Comparison of ENCODE assay signal across 11 cellular contexts in genomic region chr11:17350455-17351170, GRCh38. TPM values are rescaled to one million over a fixed set of nuclear protein-coding genes. Genes with fewer than 3 reads are reported as not detected.
DNase-seq lines count a peak whose midpoint lies in the region; ATAC-seq and TF ChIP-seq lines count a peak whose summit lies in the region.
"Had no signal": no experiment of that assay in that cellular context is flagged by ENCODE, and none has a peak within 500 bp of the region (broad histone marks: within the 10 kb centered on the region; RNA-seq: fewer than 3 reads in every experiment).

No MANE protein-coding gene starts in this region.

- H3K27me3 Mint-ChIP-seq in activated naive CD4-positive, alpha-beta T cell treated with anti-CD3 and anti-CD28 coated beads, Interleukin-2, amount 10 ng/mL, durations not matched to agents 7 days and 5 days, result peaks cover 45% of the 10 kb centered on the region
- peaks cover 16% of the 10 kb centered on the region for H3K27me3 Mint-ChIP-seq in activated CD4-positive, alpha-beta memory T cell treated with anti-CD3 and anti-CD28 coated beads for 36 hours

- H3K9me3 ChIP-seq in uterus, result no peaks in the 10 kb centered on the region
- H3K9me3 ChIP-seq: BE2C had no signal

- CTCF ChIA-PET in activated naive CD4-positive, alpha-beta T cell treated with anti-CD3 and anti-CD28 coated beads, Interleukin-2, amount 10 ng/mL, durations not matched to agents 7 days and 5 days (lab: Charles Lee), result interaction anchor here (1.0 kb wide), 2 partner anchors 120 to 177 kb away, joined by 3 read pairs; no protein-coding TSS in a partner anchor
- CTCF ChIA-PET in activated CD4-positive, alpha-beta memory T cell treated with anti-CD3 and anti-CD28 coated beads for 36 hours (lab: Charles Lee), result interaction anchor here (0.6 to 1.2 kb wide), 3 partner anchors 36 to 204 kb away, joined by 3 to 6 read pairs (median 5); no protein-coding TSS in a partner anchor

- POLR2A ChIA-PET in activated CD4-positive, alpha-beta memory T cell treated with anti-CD3 and anti-CD28 coated beads for 36 hours (lab: Charles Lee), result interaction anchor here (0.9 kb wide), 1 partner anchor 273 kb away, joined by 3 read pairs; no protein-coding TSS in a partner anchor

- peak overlapping the region; percentile 39 for H3K4me3 Mint-ChIP-seq in activated naive CD4-positive, alpha-beta T cell treated with anti-CD3 and anti-CD28 coated beads, Interleukin-2, amount 10 ng/mL, durations not matched to agents 7 days and 5 days
- H3K4me3 Mint-ChIP-seq in activated CD4-positive, alpha-beta memory T cell treated with anti-CD3 and anti-CD28 coated beads for 36 hours, result peak overlapping the region; percentile 79

- no peaks in the 10 kb centered on the region for H3K4me1 ChIP-seq in uterus
- H3K4me1 ChIP-seq: BE2C had no signal

- H3K27ac Mint-ChIP-seq in activated naive CD4-positive, alpha-beta T cell treated with anti-CD3 and anti-CD28 coated beads, Interleukin-2, amount 10 ng/mL, durations not matched to agents 7 days and 5 days, result no peak overlapping the region
- peak overlapping the region; percentile 25 for H3K27ac Mint-ChIP-seq in activated CD4-positive, alpha-beta memory T cell treated with anti-CD3 and anti-CD28 coated beads for 36 hours

- TF ChIP-seq POLR2A in uterus (IDR thresholded peaks at IDR 0.05), result no peak

- H3K9me3 Mint-ChIP-seq in activated naive CD4-positive, alpha-beta T cell treated with anti-CD3 and anti-CD28 coated beads, Interleukin-2, amount 10 ng/mL, durations not matched to agents 7 days and 5 days, result no peaks in the 10 kb centered on the region
- no peaks in the 10 kb centered on the region for H3K9me3 Mint-ChIP-seq in activated CD4-positive, alpha-beta memory T cell treated with anti-CD3 and anti-CD28 coated beads for 36 hours

- H3K36me3 ChIP-seq in uterus, result no peaks in the 10 kb centered on the region
- H3K36me3 ChIP-seq: BE2C had no signal

- no peaks in the 10 kb centered on the region for H3K27me3 ChIP-seq in uterus

- ATAC-seq in stimulated activated naive CD8-positive, alpha-beta T cell treated with anti-CD3 and anti-CD28 coated beads, Interleukin-15, Interleukin-2, amounts not matched to agents 100 U/mL and 50 U/mL, for 24 hours, result peak; percentile 53
- no peak for ATAC-seq in GM18498 (IDR thresholded peaks at IDR 0.05; ENCODE audit: unreplicated experiment)

- DNase-seq in activated naive CD4-positive, alpha-beta T cell treated with anti-CD3 and anti-CD28 coated beads, Interleukin-2, amount 10 ng/mL, durations not matched to agents 7 days and 5 days, result no peak
- no peak for DNase-seq in activated naive CD4-positive, alpha-beta T cell treated with anti-CD3 and anti-CD28 coated beads, Interleukin-2, amount 50 U/mL, for 16 hours
- DNase-seq in activated CD4-positive, alpha-beta memory T cell treated with anti-CD3 and anti-CD28 coated beads for 36 hours, result no peak
- DNase-seq in fibroblast of mammary gland (ENCODE audit: low read depth), result peak; percentile 28
- DNase-seq in stimulated activated naive CD8-positive, alpha-beta T cell treated with anti-CD3 and anti-CD28 coated beads, Interleukin-15, Interleukin-2, amounts not matched to agents 100 U/mL and 50 U/mL, for 24 hours, result no peak
- no peak for DNase-seq in EL
- DNase-seq in uterus, result no peak
- DNase-seq: activated CD4-positive, alpha-beta T cell treated with anti-CD3 and anti-CD28 coated beads, Interleukin-2, amount 50 U/mL, for 4 hours had no signal

- no peak overlapping the region for H3K4me3 ChIP-seq in fibroblast of mammary gland (ENCODE audit: control insufficient read depth, low read depth, low read length)
- no peak overlapping the region for H3K4me3 ChIP-seq in uterus

- peaks cover 32% of the 10 kb centered on the region for H3K4me1 Mint-ChIP-seq in activated naive CD4-positive, alpha-beta T cell treated with anti-CD3 and anti-CD28 coated beads, Interleukin-2, amount 10 ng/mL, durations not matched to agents 7 days and 5 days
- peaks cover 33% of the 10 kb centered on the region for H3K4me1 Mint-ChIP-seq in activated CD4-positive, alpha-beta memory T cell treated with anti-CD3 and anti-CD28 coated beads for 36 hours (ENCODE audit: low read depth)

- TF ChIP-seq CTCF in fibroblast of mammary gland (conservative IDR thresholded peaks at IDR 0.05; ENCODE audit: control insufficient read depth, insufficient read depth, low read depth, low read length) (no peak), uterus (IDR thresholded peaks at IDR 0.05) (no peak)

- H3K36me3 Mint-ChIP-seq in activated naive CD4-positive, alpha-beta T cell treated with anti-CD3 and anti-CD28 coated beads, Interleukin-2, amount 10 ng/mL, durations not matched to agents 7 days and 5 days, result peaks cover 1% of the 10 kb centered on the region
- H3K36me3 Mint-ChIP-seq in activated CD4-positive, alpha-beta memory T cell treated with anti-CD3 and anti-CD28 coated beads for 36 hours, result no peaks in the 10 kb centered on the region

- no peak overlapping the region for H3K27ac ChIP-seq in uterus
- H3K27ac ChIP-seq: epithelial cell of prostate had no signal

- intact Hi-C loops in activated CD4-positive, alpha-beta memory T cell treated with anti-CD3 and anti-CD28 coated beads for 36 hours (cut with micrococcal nuclease), result loop anchor here (1.0 to 10.0 kb wide), 5 partner anchors 52 to 664 kb away; partner anchors contain the start of genes C11orf58 and SERGEF
- intact Hi-C loops in uterus (cut with DNase I; ENCODE audit: low total_unique reads), result no loop called here

RNA-seq across cellular contexts. Expression of gene NCR3LG1, which starts 1.0 kb away (rescaled TPM):
- total RNA-seq in activated CD4-positive, alpha-beta memory T cell treated with anti-CD3 and anti-CD28 coated beads for 36 hours, result under 1 TPM; 0.69 to 0.82 TPM
- total RNA-seq in uterus, result 1 to 10 TPM in 2 of 4 donors, under 1 TPM in 2; 0.29 to 4.6 (median 0.91) TPM

RNA-seq across cellular contexts. Expression of gene KCNJ11, which starts 37.8 kb away (rescaled TPM):
- total RNA-seq in activated CD4-positive, alpha-beta memory T cell treated with anti-CD3 and anti-CD28 coated beads for 36 hours, result under 1 TPM; 0.10 to 0.57 TPM
- 1 to 10 TPM in 1 of 4 donors, under 1 TPM in 1, not detected in 2; 0.83 to 3.9 TPM for total RNA-seq in uterus
